ENCODE assay signal across 27 cellular contexts in genomic region chrX:45912316-45912715, GRCh38.
"Had no signal": no experiment of that assay in that cellular context is flagged by ENCODE, and none has a peak within 500 bp of the region (broad histone marks: within the 10 kb centered on the region; RNA-seq: fewer than 3 reads in every experiment).

No MANE protein-coding gene starts in this region.

- DNase-seq: activated B cell treated with CpG ODN at 0.5 μM for 24 hours; activated CD4-positive, alpha-beta T cell treated with anti-CD3 and anti-CD28 coated beads for 48 hours; activated CD4-positive, alpha-beta T cell treated with anti-CD3 and anti-CD28 coated beads, Interleukin-2, amount 50 U/mL, for 1 hour; activated CD4-positive, alpha-beta T cell treated with anti-CD3 and anti-CD28 coated beads, Interleukin-2, amount 50 U/mL, for 48 hours; activated CD8-positive, alpha-beta memory T cell treated with anti-CD3 and anti-CD28 coated beads for 24 hours; activated CD8-positive, alpha-beta T cell treated with anti-CD3 and anti-CD28 coated beads for 36 hours; activated gamma-delta T cell; activated naive CD4-positive, alpha-beta T cell; activated naive CD4-positive, alpha-beta T cell treated with anti-CD3 and anti-CD28 coated beads, Interleukin-2, amount 10 ng/mL, durations not matched to agents 7 days and 5 days; activated naive CD8-positive, alpha-beta T cell treated with anti-CD3 and anti-CD28 coated beads, Interleukin-2, amount 10 ng/mL, durations not matched to agents 7 days and 5 days; activated T-cell treated with anti-CD3 and anti-CD28 coated beads, Interleukin-2, amount 50 U/mL, for 4 hours; central memory CD4-positive, alpha-beta T cell; cerebellar nuclear complex; colonic mucosa; effector CD8-positive, alpha-beta T cell; foreskin fibroblast; T-helper 17 cell; T1000; WERI-Rb-1 had no signal

- H3K27ac ChIP-seq: ascending aorta, breast epithelium, cardiac muscle cell, colonic mucosa, WERI-Rb-1 had no signal

- H3K4me1 ChIP-seq: ascending aorta, breast epithelium, colonic mucosa had no signal

- H3K36me3 ChIP-seq: ascending aorta, breast epithelium, cardiac muscle cell, colonic mucosa, WERI-Rb-1 had no signal

- FAIRE-seq: endometrium, frontal cortex had no signal

- ATAC-seq: activated CD4-positive, CD25-positive, alpha-beta regulatory T cell treated with anti-CD3 and anti-CD28 coated beads, Interleukin-2, amount 50 U/mL, for 24 hours; activated CD8-positive, alpha-beta T cell treated with anti-CD3 and anti-CD28 coated beads for 36 hours; activated naive CD4-positive, alpha-beta T cell treated with anti-CD3 and anti-CD28 coated beads, Interleukin-2, amount 50 U/mL, for 72 hours; activated T-cell treated with anti-CD3 and anti-CD28 coated beads, Interleukin-2, amount 50 U/mL, for 4 hours; esophagus mucosa; T-helper 17 cell had no signal

- H3K27me3 ChIP-seq: ascending aorta, cardiac muscle cell, colonic mucosa had no signal

- H3K9me3 ChIP-seq: ascending aorta, breast epithelium, colonic mucosa had no signal

- H3K4me3 ChIP-seq: ascending aorta, breast epithelium, cardiac muscle cell, colonic mucosa had no signal
